Comparison of ENCODE assay signal across 8 cellular contexts in the genomic region with DNA sequence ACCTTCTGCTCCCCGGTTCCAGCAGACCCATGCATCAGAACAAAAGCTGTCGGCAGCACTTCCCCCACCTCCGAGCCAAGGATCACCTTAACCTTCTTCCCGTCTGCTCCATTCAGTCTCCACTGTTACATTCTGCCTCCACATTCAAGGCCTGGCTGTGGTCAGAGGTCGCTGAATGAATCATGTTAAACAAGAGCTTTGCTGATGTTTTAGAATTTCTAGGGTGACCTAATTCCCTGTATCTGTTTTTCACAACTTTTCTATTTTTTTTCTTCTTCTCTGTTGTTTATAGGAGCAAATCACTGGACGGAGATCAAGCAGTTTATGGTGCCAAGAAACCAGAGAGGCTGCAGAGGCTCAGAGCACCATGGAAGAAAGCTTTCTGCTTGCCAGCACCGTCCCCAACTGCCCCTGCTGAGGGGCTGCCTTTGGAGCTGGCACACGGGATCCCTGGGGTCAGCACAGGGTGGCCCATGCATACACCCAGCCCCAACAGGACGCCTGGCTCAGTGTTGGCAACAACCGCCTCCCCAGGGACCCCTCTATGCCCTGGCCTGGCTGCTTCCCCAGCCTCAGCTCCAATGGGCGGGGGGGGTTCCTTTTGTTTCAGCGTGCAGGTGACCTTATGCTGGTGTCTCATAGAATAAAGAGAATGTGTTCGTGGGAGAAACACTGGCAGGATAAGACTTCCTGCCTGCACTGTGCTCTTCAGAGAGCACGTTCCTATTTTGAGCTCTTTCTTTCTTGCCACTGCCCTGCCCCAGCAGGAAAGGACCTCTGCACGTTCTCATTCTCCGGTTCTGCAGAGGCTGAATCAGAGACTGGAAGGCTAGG.
DNase-seq lines count a peak whose midpoint lies in the region; ATAC-seq and TF ChIP-seq lines count a peak whose summit lies in the region.

No MANE protein-coding gene starts in this region.

- H3K36me3 Mint-ChIP-seq in T-helper 17 cell (ENCODE audit: low read depth): no peaks in the 10 kb centered on the region
- H3K36me3 Mint-ChIP-seq in immature natural killer cell: no peaks in the 10 kb centered on the region

- H3K4me3 Mint-ChIP-seq in T-helper 17 cell (peak overlapping the region; percentile 67), immature natural killer cell (peak overlapping the region in 1 of 5 donors; percentile 61)

- H3K9me3 ChIP-seq in T-helper 17 cell (ENCODE audit: control insufficient read depth, low read length, poor library complexity, severe bottlenecking): no peaks in the 10 kb centered on the region

- no peaks in the 10 kb centered on the region for H3K9me3 Mint-ChIP-seq in immature natural killer cell

- no peak for TF ChIP-seq CTCF in fibroblast of the aortic adventitia (IDR thresholded peaks at IDR 0.05; ENCODE audit: insufficient read depth, low read length)
- TF ChIP-seq CTCF in retinal pigment epithelial cell (conservative IDR thresholded peaks at IDR 0.05; ENCODE audit: low read depth, low read length): no peak

- H3K27ac Mint-ChIP-seq in T-helper 17 cell (peak overlapping the region; percentile 75), immature natural killer cell (no peak overlapping the region)

- DNase-seq in ELR (ENCODE audit: low read depth) (peak; percentile 90), T-helper 17 cell (no peak), fibroblast of the aortic adventitia (ENCODE audit: low read depth) (peak; percentile 97), retinal pigment epithelial cell (ENCODE audit: low read depth) (peak; percentile 63), immature natural killer cell (no peak)
- DNase-seq in NK-92 treated with Interleukin-12 subunit alpha and Interleukin-12 subunit beta, amount 100 ng/mL, for 24 hours (lab: John Stamatoyannopoulos, UW): no peak
- DNase-seq in effector CD4-positive, alpha-beta T cell: no peak

- H3K27me3 Mint-ChIP-seq in T-helper 17 cell: no peaks in the 10 kb centered on the region
- H3K27me3 Mint-ChIP-seq in immature natural killer cell (ENCODE audit: low read depth in 3 of 3): peaks cover 0 to 4% (median 4%) of the 10 kb centered on the region in 3 donors

- peak overlapping the region; percentile 41 for H3K4me3 ChIP-seq in fibroblast of the aortic adventitia (ENCODE audit: low read depth, low read length)
- H3K4me3 ChIP-seq in retinal pigment epithelial cell (ENCODE audit: low read length): no peak overlapping the region

- H3K4me1 Mint-ChIP-seq in T-helper 17 cell (peaks cover 18% of the 10 kb centered on the region), immature natural killer cell (peaks cover 0 to 7% of the 10 kb centered on the region in 2 donors)

- ATAC-seq in T-helper 17 cell (no peak), GM19397 (IDR thresholded peaks at IDR 0.05; ENCODE audit: unreplicated experiment) (no peak)

Comparison
In these comparisons a context has a peak if more than half of its experiments do, and no peak if none do; other contexts are left out.
1. DNase-seq: peak in ELR (single experiment), fibroblast of the aortic adventitia (single experiment) and retinal pigment epithelial cell (single experiment); none in T-helper 17 cell (0 of 3), immature natural killer cell (0 of 3), NK-92 treated with Interleukin-12 subunit alpha and Interleukin-12 subunit beta, amount 100 ng/mL, for 24 hours (single experiment) and effector CD4-positive, alpha-beta T cell (single experiment).